19 cellular contexts compared by ENCODE assay signal in the genomic region with DNA sequence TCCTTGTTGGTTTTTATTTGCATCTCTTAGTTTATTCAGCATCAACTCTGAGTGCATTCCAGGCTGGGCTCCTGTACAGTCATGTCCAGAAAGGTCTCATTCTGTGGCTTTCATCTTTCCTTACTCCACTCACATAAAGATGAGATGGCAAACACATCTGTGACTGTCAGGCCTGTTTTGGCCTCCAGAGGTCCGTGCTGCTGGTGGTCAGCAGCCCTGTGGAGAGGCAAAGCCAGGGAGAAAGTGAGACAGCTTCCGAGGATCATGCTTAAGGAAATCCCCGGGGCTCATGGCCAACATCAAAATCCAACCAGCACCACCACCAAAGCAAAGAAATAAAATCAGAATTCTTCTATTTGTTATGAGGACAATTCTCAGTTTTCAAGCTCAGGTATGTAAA.
DNase-seq lines count a peak whose midpoint lies in the region; ATAC-seq, FAIRE-seq and TF ChIP-seq lines count a peak whose summit lies in the region.
"Had no signal": no experiment of that assay in that cellular context is flagged by ENCODE, and none has a peak within 500 bp of the region (broad histone marks: within the 10 kb centered on the region; RNA-seq: fewer than 3 reads in every experiment).

No MANE protein-coding gene starts in this region.

- H3K4me3 Mint-ChIP-seq in CD4-positive, alpha-beta T cell = peak overlapping the region; percentile 34
- no peak overlapping the region for H3K4me3 Mint-ChIP-seq in WTC11
- H3K4me3 Mint-ChIP-seq: B cell had no signal

- no peak overlapping the region for H2AFZ ChIP-seq in keratinocyte (ENCODE audit: control insufficient read depth, low read length)
- no peak overlapping the region for H2AFZ ChIP-seq in SK-N-SH (ENCODE audit: low read depth)

- intact Hi-C loops in CD4-positive, alpha-beta T cell (cut with DNase I, micrococcal nuclease) = no loop called here

- H3K27me3 ChIP-seq in CD4-positive, alpha-beta T cell (ENCODE audit: control insufficient read depth, insufficient read depth, low read length) = no peaks in the 10 kb centered on the region
- H3K27me3 ChIP-seq in keratinocyte (ENCODE audit: control insufficient read depth, extremely low read depth, insufficient read depth, low read length) (no peaks in the 10 kb centered on the region), SK-N-SH (ENCODE audit: insufficient read depth) (no peaks in the 10 kb centered on the region)

- no peak for ATAC-seq in CD4-positive, alpha-beta T cell (ENCODE audit: poor library complexity)
- peak; percentile 50; the same call in 1 of the 2 replicates for ATAC-seq in WTC11

- FAIRE-seq in GM12891 (lab: Jason Lieb, UNC) (peak; percentile 38), keratinocyte (lab: Jason Lieb, UNC) (peak; percentile 13)
- FAIRE-seq: D721Med, G401.6 had no signal

- CTCF ChIA-PET in CD4-positive, alpha-beta T cell (lab: Charles Lee) = no interaction called here
- CTCF ChIA-PET in WTC11 (lab: Charles Lee) = no interaction called here
- CTCF ChIA-PET in SK-N-SH (lab: Yijun Ruan, JAX) = interaction anchor here (0.9 to 1.3 kb wide), 2 partner anchors 11 to 20 kb away, joined by 3 to 4 read pairs; no protein-coding TSS in a partner anchor

- no peak for TF ChIP-seq CTCF in CD4-positive, alpha-beta T cell (IDR thresholded peaks at IDR 0.05)
- TF ChIP-seq CTCF in WTC11 (IDR thresholded peaks at IDR 0.05) (no peak), keratinocyte (optimal IDR thresholded peaks at IDR 0.05 in 1 of 3, IDR thresholded peaks at IDR 0.05 in 1 of 3, conservative IDR thresholded peaks at IDR 0.05 in 1 of 3; ENCODE audit: extremely low read depth in 1 of 3, insufficient read depth in 2 of 3, low read length in 3 of 3) (no peak), SK-N-SH (IDR thresholded peaks at IDR 0.05) (no peak)

- H3K27me3 Mint-ChIP-seq in CD4-positive, alpha-beta T cell = no peaks in the 10 kb centered on the region
- H3K27me3 Mint-ChIP-seq in WTC11 (ENCODE audit: low read depth) = no peaks in the 10 kb centered on the region; the same call in 1 of the 2 replicates
- H3K27me3 Mint-ChIP-seq: CD8-positive, alpha-beta memory T cell had no signal

- DNase-seq in CD4-positive, alpha-beta T cell = no peak
- DNase-seq in GM12891 (ENCODE audit: insufficient read length, low spot score) (no peak), WTC11 (ENCODE audit: low spot score) (no peak), keratinocyte (ENCODE audit: low read depth, low spot score) (no peak), SK-N-SH (no peak), NCI-H226 (no peak), C1 segment of cervical spinal cord (lab: John Stamatoyannopoulos, UW) (no peak)
- DNase-seq: CD8-positive, alpha-beta memory T cell; DMS79; NCI-H1417 treated with DMSO at 0.1 percent for 48 hours; NCI-H1930; NCI-H446; NK-92 treated with Interleukin-12 subunit alpha and Interleukin-12 subunit beta, amount 100 ng/mL, for 24 hours; SHP77 treated with DMSO at 0.1 percent for 48 hours had no signal

- no peaks in the 10 kb centered on the region for H3K36me3 ChIP-seq in keratinocyte (ENCODE audit: control insufficient read depth in 2 of 2, extremely low read depth in 1 of 2, insufficient read depth in 2 of 2, low read length in 2 of 2)
- H3K36me3 ChIP-seq in SK-N-SH (replicated peaks in 1 of 2; ENCODE audit: control insufficient read depth in 1 of 2, insufficient read depth in 2 of 2, low read length in 1 of 2) = no peaks in the 10 kb centered on the region
- H3K36me3 ChIP-seq: HAP-1 had no signal

- H3K9me3 Mint-ChIP-seq in CD4-positive, alpha-beta T cell = no peaks in the 10 kb centered on the region
- peaks cover 5% of the 10 kb centered on the region for H3K9me3 Mint-ChIP-seq in WTC11
- H3K9me3 Mint-ChIP-seq: CD8-positive, alpha-beta memory T cell had no signal

- TF ChIP-seq EP300 in SK-N-SH (IDR thresholded peaks at IDR 0.05; ENCODE audit: borderline replicate concordance in 1 of 2, low read depth in 1 of 2, low read length in 1 of 2) = no peak

- H3K4me3 ChIP-seq in keratinocyte (ENCODE audit: control insufficient read depth in 2 of 3, extremely low read depth in 1 of 3, insufficient read depth in 2 of 3, low read depth in 1 of 3, low read length in 3 of 3) = no peak overlapping the region
- no peak overlapping the region for H3K4me3 ChIP-seq in SK-N-SH (ENCODE audit: low read depth in 2 of 2, low read length in 1 of 2)
- H3K4me3 ChIP-seq: HAP-1 had no signal

- H3F3A ChIP-seq in SK-N-SH (replicated peaks; ENCODE audit: insufficient read depth) = peaks cover 3% of the 10 kb centered on the region

- no peaks in the 10 kb centered on the region for H3K9me1 ChIP-seq in keratinocyte (ENCODE audit: control insufficient read depth, extremely low read depth, insufficient read depth, low read length)

- 90% methylated on average over 3 of the region's 3 CpGs for WGBS in SK-N-SH (ENCODE audit: low lambda C conversion rate)

- dilution Hi-C loops in keratinocyte (cut with MboI; ENCODE audit: extremely low pct_ligation_motif_present, low sequenced_read_pairs) = no loop called here

- POLR2A ChIA-PET in CD4-positive, alpha-beta T cell (lab: Charles Lee) = interaction anchor here (1.1 to 1.6 kb wide), 2 partner anchors 8 to 123 kb away, joined by 3 to 5 read pairs; no protein-coding TSS in a partner anchor
- POLR2A ChIA-PET in WTC11 (lab: Charles Lee) (no interaction called here), SK-N-SH (lab: Yijun Ruan, JAX) (no interaction called here)

- H3K79me2 ChIP-seq in keratinocyte (ENCODE audit: control insufficient read depth, insufficient read depth, low read length) (no peaks in the 10 kb centered on the region), SK-N-SH (ENCODE audit: insufficient read depth) (no peaks in the 10 kb centered on the region)

- H4K20me1 ChIP-seq in keratinocyte (ENCODE audit: control insufficient read depth, extremely low read depth, insufficient read depth, low read length) = no peaks in the 10 kb centered on the region
- no peaks in the 10 kb centered on the region for H4K20me1 ChIP-seq in SK-N-SH (ENCODE audit: insufficient read depth)

- H3K27ac ChIP-seq in CD4-positive, alpha-beta T cell (ENCODE audit: low read depth, low read length) = no peak overlapping the region
- H3K27ac ChIP-seq in keratinocyte (ENCODE audit: control insufficient read depth, insufficient read depth, low read length) (no peak overlapping the region), SK-N-SH (ENCODE audit: low read depth in 2 of 2, low read length in 1 of 2) (no peak overlapping the region)
- H3K27ac ChIP-seq: HL-60 had no signal

- H3K9ac ChIP-seq in keratinocyte (ENCODE audit: control insufficient read depth, extremely low read depth, insufficient read depth, low read length) (no peak overlapping the region), SK-N-SH (no peak overlapping the region)

- no peak for TF ChIP-seq RAD21 in SK-N-SH (IDR thresholded peaks at IDR 0.05; ENCODE audit: low read length)

- no peaks in the 10 kb centered on the region for H3K4me1 ChIP-seq in keratinocyte (ENCODE audit: control insufficient read depth, extremely low read depth, insufficient read depth, low read length)
- peaks cover 6 to 23% of the 10 kb centered on the region in 2 experiments; a peak in 3 of 4 replicates for H3K4me1 ChIP-seq in SK-N-SH (ENCODE audit: control insufficient read depth in 1 of 2, insufficient read depth in 2 of 2, low read depth in 1 of 2, low read length in 1 of 2)
- H3K4me1 ChIP-seq: HAP-1 had no signal

- no peaks in the 10 kb centered on the region for H3K9me3 ChIP-seq in CD4-positive, alpha-beta T cell (ENCODE audit: control insufficient read depth, low read length)
- H3K9me3 ChIP-seq in keratinocyte (ENCODE audit: control insufficient read depth, low read depth, low read length) (no peaks in the 10 kb centered on the region), SK-N-SH (peaks cover 10% of the 10 kb centered on the region)
- H3K9me3 ChIP-seq: HAP-1 had no signal

- no peaks in the 10 kb centered on the region for H3K36me3 Mint-ChIP-seq in CD4-positive, alpha-beta T cell (ENCODE audit: low read depth)
- no peaks in the 10 kb centered on the region for H3K36me3 Mint-ChIP-seq in WTC11

- no peak for TF ChIP-seq POLR2A in GM12891 (IDR thresholded peaks at IDR 0.05; ENCODE audit: low read depth, low read length)

- H3K4me2 ChIP-seq in keratinocyte (ENCODE audit: control insufficient read depth, extremely low read depth, insufficient read depth, low read depth, low read length) = no peak overlapping the region
- no peak overlapping the region for H3K4me2 ChIP-seq in SK-N-SH

- H3K4me1 Mint-ChIP-seq in CD4-positive, alpha-beta T cell (ENCODE audit: low read depth) = peaks cover 43% of the 10 kb centered on the region
- H3K4me1 Mint-ChIP-seq in WTC11 = peaks cover 7% of the 10 kb centered on the region

- no peaks in the 10 kb centered on the region for H3K9me2 ChIP-seq in SK-N-SH

- H3K27ac Mint-ChIP-seq in CD4-positive, alpha-beta T cell = no peak overlapping the region
- no peak overlapping the region for H3K27ac Mint-ChIP-seq in WTC11
- H3K27ac Mint-ChIP-seq: B cell had no signal

TF ChIP-seq in GM12891, 5 proteins besides CTCF, POLR2A, EP300 and RAD21:
- TF ChIP-seq POU2F2 (IDR thresholded peaks at IDR 0.05; ENCODE audit: low read depth, low read length) = no peak
- no peak for TF ChIP-seq PAX5 (IDR thresholded peaks at IDR 0.05; ENCODE audit: insufficient read depth, low read length, severe bottlenecking)
- TF ChIP-seq SPI1 (IDR thresholded peaks at IDR 0.05; ENCODE audit: low read depth, low read length) = no peak
- TF ChIP-seq TAF1 (IDR thresholded peaks at IDR 0.05; ENCODE audit: low read depth, low read length) = no peak
- TF ChIP-seq POLR2AphosphoS5 (IDR thresholded peaks at IDR 0.05; ENCODE audit: low read depth, low read length) = no peak
TF ChIP-seq in GM12891: peak in this region for 0.

TF ChIP-seq in WTC11, 78 proteins besides CTCF, POLR2A, EP300 and RAD21:
- TF ChIP-seq MYBL2 (CRISPR knock-in tag; IDR thresholded peaks at IDR 0.05) (no peak), SP1 (CRISPR knock-in tag; conservative IDR thresholded peaks at IDR 0.05) (no peak)
- TF ChIP-seq, protein P1, sequence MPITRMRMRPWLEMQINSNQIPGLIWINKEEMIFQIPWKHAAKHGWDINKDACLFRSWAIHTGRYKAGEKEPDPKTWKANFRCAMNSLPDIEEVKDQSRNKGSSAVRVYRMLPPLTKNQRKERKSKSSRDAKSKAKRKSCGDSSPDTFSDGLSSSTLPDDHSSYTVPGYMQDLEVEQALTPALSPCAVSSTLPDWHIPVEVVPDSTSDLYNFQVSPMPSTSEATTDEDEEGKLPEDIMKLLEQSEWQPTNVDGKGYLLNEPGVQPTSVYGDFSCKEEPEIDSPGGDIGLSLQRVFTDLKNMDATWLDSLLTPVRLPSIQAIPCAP (CRISPR knock-in tag; IDR thresholded peaks at IDR 0.05) = no peak
TF ChIP-seq in WTC11: peak in this region for 0.

TF ChIP-seq in SK-N-SH, 30 proteins besides CTCF, POLR2A, EP300 and RAD21 (continues in another document):
- TF ChIP-seq RXRA (IDR thresholded peaks at IDR 0.05; ENCODE audit: borderline replicate concordance, low read depth) = no peak
